1 cellular context compared by ENCODE assay signal in the genomic region with DNA sequence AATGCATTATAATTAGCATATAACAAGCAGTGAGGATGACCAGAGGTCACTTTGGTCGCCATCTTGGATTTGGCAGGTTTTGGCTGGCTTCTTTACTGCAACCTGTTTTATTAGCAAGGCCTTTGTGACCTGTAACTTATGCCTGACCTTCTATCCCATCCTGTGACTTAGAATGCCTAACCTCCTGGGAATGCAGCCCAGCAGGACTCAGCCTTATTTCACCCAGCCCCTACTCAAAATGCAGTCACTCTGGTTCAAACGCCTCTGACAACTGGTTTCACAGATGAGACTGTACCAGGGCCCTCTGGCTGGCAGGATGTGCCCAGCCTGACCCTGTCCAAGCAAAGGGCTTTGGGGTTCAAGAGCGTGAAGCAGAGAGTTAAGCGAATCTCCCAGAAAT.
TF ChIP-seq lines count a peak whose summit lies in the region.

No MANE protein-coding gene starts in this region.

TF ChIP-seq in K562, 482 proteins besides CTCF, POLR2A, EP300 and RAD21 (continued from another document):
- TF ChIP-seq POLR3A (IDR thresholded peaks at IDR 0.05; ENCODE audit: borderline replicate concordance, extremely low read depth, insufficient read depth, insufficient read length) (no peak), ZNF589 (CRISPR knock-in tag; IDR thresholded peaks at IDR 0.05; ENCODE audit: low read depth) (peak; percentile 62; the same call in 1 of the 2 replicates), GATA2 (CRISPR knock-in tag; IDR thresholded peaks at IDR 0.05) (no peak), MEF2D (tag; conservative IDR thresholded peaks at IDR 0.05; ENCODE audit: low read depth) (peak; percentile 80), BCL6 (CRISPR knock-in tag; IDR thresholded peaks at IDR 0.05) (0 out of 2 replicates have a peak, but pooled peaks have one; percentile 25), ZNF347 (CRISPR knock-in tag; IDR thresholded peaks at IDR 0.05; ENCODE audit: low read depth) (no peak), KLF13 (tag; IDR thresholded peaks at IDR 0.05; ENCODE audit: borderline replicate concordance, low read depth) (no peak), PHB (CRISPR knock-in tag; IDR thresholded peaks at IDR 0.05) (no peak), SMAD2 (IDR thresholded peaks at IDR 0.05; ENCODE audit: low read depth, low read length) (no peak), TAF7 (tag; IDR thresholded peaks at IDR 0.05) (no peak), BACH1 (tag; IDR thresholded peaks at IDR 0.05) (peak; percentile 63), YBX1 (IDR thresholded peaks at IDR 0.05) (no peak), PYGO2 (tag; IDR thresholded peaks at IDR 0.05) (peak; percentile 89), ZKSCAN8 (CRISPR knock-in tag; IDR thresholded peaks at IDR 0.05) (0 out of 2 replicates have a peak, but pooled peaks have one; percentile 23), CEBPG (CRISPR knock-in tag; IDR thresholded peaks at IDR 0.05) (no peak), CEBPG (tag; conservative IDR thresholded peaks at IDR 0.05 in 1 of 2, IDR thresholded peaks at IDR 0.05 in 1 of 2) (no peak), HNRNPL (IDR thresholded peaks at IDR 0.05; ENCODE audit: low read depth, low read length) (no peak)
- TF ChIP-seq, protein P1, sequence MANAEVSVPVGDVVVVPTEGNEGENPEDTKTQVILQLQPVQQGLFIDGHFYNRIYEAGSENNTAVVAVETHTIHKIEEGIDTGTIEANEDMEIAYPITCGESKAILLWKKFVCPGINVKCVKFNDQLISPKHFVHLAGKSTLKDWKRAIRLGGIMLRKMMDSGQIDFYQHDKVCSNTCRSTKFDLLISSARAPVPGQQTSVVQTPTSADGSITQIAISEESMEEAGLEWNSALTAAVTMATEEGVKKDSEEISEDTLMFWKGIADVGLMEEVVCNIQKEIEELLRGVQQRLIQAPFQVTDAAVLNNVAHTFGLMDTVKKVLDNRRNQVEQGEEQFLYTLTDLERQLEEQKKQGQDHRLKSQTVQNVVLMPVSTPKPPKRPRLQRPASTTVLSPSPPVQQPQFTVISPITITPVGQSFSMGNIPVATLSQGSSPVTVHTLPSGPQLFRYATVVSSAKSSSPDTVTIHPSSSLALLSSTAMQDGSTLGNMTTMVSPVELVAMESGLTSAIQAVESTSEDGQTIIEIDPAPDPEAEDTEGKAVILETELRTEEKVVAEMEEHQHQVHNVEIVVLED (CRISPR knock-in tag; IDR thresholded peaks at IDR 0.05): 0 out of 2 replicates have a peak, but pooled peaks have one; percentile 28
- TF ChIP-seq, protein P2, sequence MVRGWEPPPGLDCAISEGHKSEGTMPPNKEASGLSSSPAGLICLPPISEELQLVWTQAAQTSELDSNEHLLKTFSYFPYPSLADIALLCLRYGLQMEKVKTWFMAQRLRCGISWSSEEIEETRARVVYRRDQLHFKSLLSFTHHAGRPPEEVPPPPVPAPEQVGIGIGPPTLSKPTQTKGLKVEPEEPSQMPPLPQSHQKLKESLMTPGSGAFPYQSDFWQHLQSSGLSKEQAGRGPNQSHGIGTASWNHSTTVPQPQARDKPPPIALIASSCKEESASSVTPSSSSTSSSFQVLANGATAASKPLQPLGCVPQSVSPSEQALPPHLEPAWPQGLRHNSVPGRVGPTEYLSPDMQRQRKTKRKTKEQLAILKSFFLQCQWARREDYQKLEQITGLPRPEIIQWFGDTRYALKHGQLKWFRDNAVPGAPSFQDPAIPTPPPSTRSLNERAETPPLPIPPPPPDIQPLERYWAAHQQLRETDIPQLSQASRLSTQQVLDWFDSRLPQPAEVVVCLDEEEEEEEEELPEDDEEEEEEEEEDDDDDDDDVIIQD (CRISPR knock-in tag; IDR thresholded peaks at IDR 0.05): peak; percentile 79; the same call in 1 of the 2 replicates
- TF ChIP-seq, protein P3, sequence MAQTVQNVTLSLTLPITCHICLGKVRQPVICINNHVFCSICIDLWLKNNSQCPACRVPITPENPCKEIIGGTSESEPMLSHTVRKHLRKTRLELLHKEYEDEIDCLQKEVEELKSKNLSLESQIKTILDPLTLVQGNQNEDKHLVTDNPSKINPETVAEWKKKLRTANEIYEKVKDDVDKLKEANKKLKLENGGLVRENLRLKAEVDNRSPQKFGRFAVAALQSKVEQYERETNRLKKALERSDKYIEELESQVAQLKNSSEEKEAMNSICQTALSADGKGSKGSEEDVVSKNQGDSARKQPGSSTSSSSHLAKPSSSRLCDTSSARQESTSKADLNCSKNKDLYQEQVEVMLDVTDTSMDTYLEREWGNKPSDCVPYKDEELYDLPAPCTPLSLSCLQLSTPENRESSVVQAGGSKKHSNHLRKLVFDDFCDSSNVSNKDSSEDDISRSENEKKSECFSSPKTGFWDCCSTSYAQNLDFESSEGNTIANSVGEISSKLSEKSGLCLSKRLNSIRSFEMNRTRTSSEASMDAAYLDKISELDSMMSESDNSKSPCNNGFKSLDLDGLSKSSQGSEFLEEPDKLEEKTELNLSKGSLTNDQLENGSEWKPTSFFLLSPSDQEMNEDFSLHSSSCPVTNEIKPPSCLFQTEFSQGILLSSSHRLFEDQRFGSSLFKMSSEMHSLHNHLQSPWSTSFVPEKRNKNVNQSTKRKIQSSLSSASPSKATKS (CRISPR knock-in tag; IDR thresholded peaks at IDR 0.05): no peak
- TF ChIP-seq, protein P4, sequence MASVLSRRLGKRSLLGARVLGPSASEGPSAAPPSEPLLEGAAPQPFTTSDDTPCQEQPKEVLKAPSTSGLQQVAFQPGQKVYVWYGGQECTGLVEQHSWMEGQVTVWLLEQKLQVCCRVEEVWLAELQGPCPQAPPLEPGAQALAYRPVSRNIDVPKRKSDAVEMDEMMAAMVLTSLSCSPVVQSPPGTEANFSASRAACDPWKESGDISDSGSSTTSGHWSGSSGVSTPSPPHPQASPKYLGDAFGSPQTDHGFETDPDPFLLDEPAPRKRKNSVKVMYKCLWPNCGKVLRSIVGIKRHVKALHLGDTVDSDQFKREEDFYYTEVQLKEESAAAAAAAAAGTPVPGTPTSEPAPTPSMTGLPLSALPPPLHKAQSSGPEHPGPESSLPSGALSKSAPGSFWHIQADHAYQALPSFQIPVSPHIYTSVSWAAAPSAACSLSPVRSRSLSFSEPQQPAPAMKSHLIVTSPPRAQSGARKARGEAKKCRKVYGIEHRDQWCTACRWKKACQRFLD (CRISPR knock-in tag; IDR thresholded peaks at IDR 0.05): peak; percentile 80; the same call in 1 of the 2 replicates
